ENCODE assay signal across 24 cellular contexts in genomic region chr21:44478124-44478800, GRCh38. TPM values are rescaled to one million over a fixed set of nuclear protein-coding genes. Genes with fewer than 3 reads are reported as not detected.
A peak's percentile ranks its signal among the peaks of the same experiment; 100 is the strongest.
DNase-seq lines count a peak whose midpoint lies in the region; ATAC-seq, FAIRE-seq and TF ChIP-seq lines count a peak whose summit lies in the region.
"Had no signal": no experiment of that assay in that cellular context is flagged by ENCODE, and none has a peak within 500 bp of the region (broad histone marks: within the 10 kb centered on the region; RNA-seq: fewer than 3 reads in every experiment).

No MANE protein-coding gene starts in this region.

- TF ChIP-seq CTCF in HL-60 (IDR thresholded peaks at IDR 0.05; ENCODE audit: insufficient read depth, low read length): no peak
- TF ChIP-seq CTCF in K562 (IDR thresholded peaks at IDR 0.05 in 2 of 3, conservative IDR thresholded peaks at IDR 0.05 in 1 of 3; ENCODE audit: insufficient read depth in 2 of 3, low read depth in 1 of 3, low read length in 3 of 3): no peak

- no peak overlapping the region for H3K4me2 ChIP-seq in K562 (ENCODE audit: insufficient read depth, low read length)
- H3K4me2 ChIP-seq: SK-N-SH had no signal

- CTCF ChIA-PET in K562 (lab: Yijun Ruan, JAX; ENCODE audit: low intra/inter-chr PET ratio): no interaction called here

- peaks cover 8% of the 10 kb centered on the region for H3K36me3 Mint-ChIP-seq in stimulated activated effector memory CD8-positive, alpha-beta T cell treated with anti-CD3 and anti-CD28 coated beads, Interleukin-12 subunit alpha, Interleukin-12 subunit beta, amount 100 ng/mL, for 72 hours
- H3K36me3 Mint-ChIP-seq: CD14-positive monocyte, IgD-negative memory B cell had no signal

- 3% methylated on average over 16 of the region's 16 CpGs for WGBS in K562 (ENCODE audit: insufficient coverage, low coverage, missing lambda C conversion rate)

- TF ChIP-seq POLR2A in K562 (conservative IDR thresholded peaks at IDR 0.05): no peak
- no peak for TF ChIP-seq POLR2A in erythroblast (IDR thresholded peaks at IDR 0.05; ENCODE audit: low read length)

- intact Hi-C loops in K562 (cut with micrococcal nuclease): no loop called here

- no peaks in the 10 kb centered on the region for H3K79me2 ChIP-seq in K562 (ENCODE audit: control insufficient read depth, insufficient read depth, low read length)

- H3K9me1 ChIP-seq in K562 (ENCODE audit: control insufficient read depth, insufficient read depth, low read length): no peaks in the 10 kb centered on the region

- no peaks in the 10 kb centered on the region for H3K27me3 ChIP-seq in HL-60 (ENCODE audit: insufficient read depth, poor library complexity, severe bottlenecking)
- peaks cover 13 to 38% of the 10 kb centered on the region in 2 experiments; a peak in 4 of 5 replicates for H3K27me3 ChIP-seq in K562 (ENCODE audit: control insufficient read depth in 2 of 2, insufficient read depth in 2 of 2, low read length in 2 of 2)
- no peaks in the 10 kb centered on the region for H3K27me3 ChIP-seq in muscle layer of colon (ENCODE audit: control insufficient read depth in 1 of 2, insufficient read depth in 2 of 2, low read length in 2 of 2)

- DNase-seq in HL-60 (ENCODE audit: low read depth in 1 of 2, low spot score in 1 of 2) (peak; percentile 20 to 70), K562 (ENCODE audit: extremely low read depth in 1 of 4, low spot score in 3 of 4) (no peak), erythroblast (lab: John Stamatoyannopoulos, UW) (no peak)
- no peak for DNase-seq in stimulated activated effector memory CD8-positive, alpha-beta T cell treated with anti-CD3 and anti-CD28 coated beads, Interleukin-12 subunit alpha, Interleukin-12 subunit beta, amount 100 ng/mL, for 72 hours (ENCODE audit: low spot score in 2 of 2)
- DNase-seq: ACHN, DMS79, MM.1S, NCI-H1105 treated with DMSO at 0.1 percent for 48 hours, NCI-H187, NCI-H2107, NCI-H510A, NCI-H774, OCI-M1, SHP77 treated with DMSO at 0.1 percent for 48 hours, SK-N-SH had no signal

- no peak for FAIRE-seq in K562 (lab: Jason Lieb, UNC)
- FAIRE-seq: GM12892, GM18507 had no signal

- no peak overlapping the region for H3K4me3 Mint-ChIP-seq in stimulated activated effector memory CD8-positive, alpha-beta T cell treated with anti-CD3 and anti-CD28 coated beads, Interleukin-12 subunit alpha, Interleukin-12 subunit beta, amount 100 ng/mL, for 72 hours
- H3K4me3 Mint-ChIP-seq: CD14-positive monocyte had no signal

- H3K4me1 ChIP-seq in K562 (replicated peaks in 1 of 2; ENCODE audit: control insufficient read depth in 2 of 2, insufficient read depth in 2 of 2, low read length in 2 of 2) (peaks cover 0 to 9% of the 10 kb centered on the region in 2 experiments; a peak in 2 of 5 replicates), muscle layer of colon (ENCODE audit: insufficient read depth, low read length) (peaks cover 18% of the 10 kb centered on the region)

- no TSS peak for BruUV-seq in K562 (replicated peaks; lab: Mats Ljungman, UMichigan)

- no peak for TF ChIP-seq EP300 in K562 (IDR thresholded peaks at IDR 0.05; ENCODE audit: low read length)

- no peaks in the 10 kb centered on the region for H3K9me3 Mint-ChIP-seq in stimulated activated effector memory CD8-positive, alpha-beta T cell treated with anti-CD3 and anti-CD28 coated beads, Interleukin-12 subunit alpha, Interleukin-12 subunit beta, amount 100 ng/mL, for 72 hours
- H3K9me3 Mint-ChIP-seq: CD14-positive monocyte, IgD-negative memory B cell had no signal

- no peak overlapping the region for H2AFZ ChIP-seq in K562 (ENCODE audit: low read depth, low read length)

- H3K27ac Mint-ChIP-seq in stimulated activated effector memory CD8-positive, alpha-beta T cell treated with anti-CD3 and anti-CD28 coated beads, Interleukin-12 subunit alpha, Interleukin-12 subunit beta, amount 100 ng/mL, for 72 hours: peak overlapping the region; percentile 43
- H3K27ac Mint-ChIP-seq: CD14-positive monocyte, IgD-negative memory B cell had no signal

- TF ChIP-seq RAD21 in K562 (CRISPR knock-in tag; conservative IDR thresholded peaks at IDR 0.05 in 1 of 2, IDR thresholded peaks at IDR 0.05 in 1 of 2): no peak

- POLR2A ChIA-PET in K562 (lab: Yijun Ruan, JAX): interaction anchor here (0.5 to 1.2 kb wide), 2 partner anchors 11 to 281 kb away, joined by 3 to 4 read pairs; no protein-coding TSS in a partner anchor

- no peak for ATAC-seq in K562
- ATAC-seq in stimulated activated effector memory CD8-positive, alpha-beta T cell treated with anti-CD3 and anti-CD28 coated beads, Interleukin-12 subunit alpha, Interleukin-12 subunit beta, amount 100 ng/mL, for 72 hours: no peak
- no peak for ATAC-seq in HG03342 (IDR thresholded peaks at IDR 0.05; ENCODE audit: unreplicated experiment)
- no peak for ATAC-seq in HG02623 (IDR thresholded peaks at IDR 0.05; ENCODE audit: unreplicated experiment)

- H3K4me3 ChIP-seq in HL-60 (replicated peaks; ENCODE audit: insufficient read depth, low read length) (no peak overlapping the region), K562 (no peak overlapping the region), muscle layer of colon (ENCODE audit: low read depth in 1 of 2, low read length in 2 of 2) (no peak overlapping the region)

- H3K36me3 ChIP-seq in K562 (ENCODE audit: control insufficient read depth, insufficient read depth, low read length) (no peaks in the 10 kb centered on the region), muscle layer of colon (ENCODE audit: insufficient read depth, low read length) (no peaks in the 10 kb centered on the region)

- no peaks in the 10 kb centered on the region for H3K9me3 ChIP-seq in K562 (replicated peaks; ENCODE audit: control insufficient read depth, insufficient read depth, low read depth, low read length)
- no peaks in the 10 kb centered on the region for H3K9me3 ChIP-seq in muscle layer of colon (ENCODE audit: low read length)
- H3K9me3 ChIP-seq: SK-N-SH had no signal

- no peak overlapping the region for H3K27ac ChIP-seq in HL-60 (replicated peaks)
- no peak overlapping the region for H3K27ac ChIP-seq in K562 (ENCODE audit: extremely low read depth, low read depth, low read length)
- peak overlapping the region; percentile 54 for H3K27ac ChIP-seq in muscle layer of colon (ENCODE audit: low read depth, low read length)

- H3K9ac ChIP-seq in K562 (ENCODE audit: insufficient read depth in 1 of 2, low read depth in 2 of 2, low read length in 2 of 2) (peak overlapping the region in 1 of 2 experiments; percentile 43; a peak in 1 of 4 replicates), muscle layer of colon (ENCODE audit: low read length) (peak overlapping the region; percentile 32)
- H3K9ac ChIP-seq: SK-N-SH had no signal

- in situ Hi-C loops in K562 (cut with MboI): no loop called here

- peaks cover 17% of the 10 kb centered on the region for H3K4me1 Mint-ChIP-seq in stimulated activated effector memory CD8-positive, alpha-beta T cell treated with anti-CD3 and anti-CD28 coated beads, Interleukin-12 subunit alpha, Interleukin-12 subunit beta, amount 100 ng/mL, for 72 hours
- H3K4me1 Mint-ChIP-seq: CD14-positive monocyte, IgD-negative memory B cell had no signal

- H4K20me1 ChIP-seq in K562 (replicated peaks; ENCODE audit: control insufficient read depth, insufficient read depth, low read length): no peaks in the 10 kb centered on the region

TF ChIP-seq in K562, 482 proteins besides CTCF, POLR2A, EP300 and RAD21:
- TF ChIP-seq, protein P1, sequence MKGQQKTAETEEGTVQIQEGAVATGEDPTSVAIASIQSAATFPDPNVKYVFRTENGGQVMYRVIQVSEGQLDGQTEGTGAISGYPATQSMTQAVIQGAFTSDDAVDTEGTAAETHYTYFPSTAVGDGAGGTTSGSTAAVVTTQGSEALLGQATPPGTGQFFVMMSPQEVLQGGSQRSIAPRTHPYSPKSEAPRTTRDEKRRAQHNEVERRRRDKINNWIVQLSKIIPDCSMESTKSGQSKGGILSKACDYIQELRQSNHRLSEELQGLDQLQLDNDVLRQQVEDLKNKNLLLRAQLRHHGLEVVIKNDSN (CRISPR knock-in tag; IDR thresholded peaks at IDR 0.05): peak; percentile 29; the same call in 1 of the 2 replicates
- no peak for TF ChIP-seq ZNF232 (CRISPR knock-in tag; IDR thresholded peaks at IDR 0.05)

RNA-seq across cellular contexts. Expression of gene LRRC3, which starts 23.0 kb away (rescaled TPM):
- total RNA-seq in K562 (2011; cell fraction: chromatin; rRNA removed; ENCODE audit: low replicate concordance): 0.07 and 0.25 TPM in 2 replicates
- 0.17 and 0.26 TPM in 2 replicates for total RNA-seq in K562 (2011; cell fraction: nucleolus; rRNA removed)
- total RNA-seq in K562 (2011; cell fraction: nucleoplasm; rRNA removed): 0.07 and 0.15 TPM in 2 replicates
- not detected in 2 replicates for total RNA-seq in K562 (2014; rRNA removed)
- not detected in 2 replicates for total RNA-seq in K562 (2014; rRNA removed; fragmentation: Illumina TruSeq; extraction: Trizol)
- not detected in 2 replicates for total RNA-seq in K562 (2015; rRNA removed; fragmentation: Illumina TruSeq; extraction: Trizol)
- total RNA-seq in K562 (2021): 0.04 TPM in 2 replicates
- 0.03 and 0.04 TPM in 2 replicates for polyA plus RNA-seq in K562 (2011; rRNA removed)
- polyA plus RNA-seq in K562 (2011; cell fraction: cytosol; rRNA removed): 0.04 and 0.07 TPM in 2 replicates
- polyA plus RNA-seq in K562 (2011; cell fraction: nucleus; rRNA removed): 0.03 and 0.04 TPM in 2 replicates
- 0.03 and 0.04 TPM in 2 replicates for polyA plus RNA-seq in K562 (2012)
- polyA plus RNA-seq in K562 (2014; fragmentation: Illumina TruSeq; extraction: Trizol): not detected in 2 replicates
- not detected for polyA plus RNA-seq in K562 (2014; fragmentation: Nextera tagmentation; extraction: Ambion mirVana)
- polyA plus RNA-seq in K562 (2014; rRNA removed): 0.03 TPM in 1 of 2 replicates, not detected in the other
- 0.07 TPM in 1 of 2 replicates, not detected in the other for polyA minus RNA-seq in K562 (2011; rRNA and poly(A)+ RNA removed)
- not detected in 2 replicates for polyA minus RNA-seq in K562 (2011; cell fraction: cytosol; rRNA and poly(A)+ RNA removed)
- polyA minus RNA-seq in K562 (2011; cell fraction: nucleus; rRNA and poly(A)+ RNA removed): under 0.01 and 0.13 TPM in 2 replicates
- total RNA-seq: HT1080, LHCN-M2 had no signal

Comparison
In these comparisons a context has a peak if more than half of its experiments do, and no peak if none do; other contexts are left out.
1. DNase-seq: peak in HL-60 (2 of 2); none in K562 (0 of 4), stimulated activated effector memory CD8-positive, alpha-beta T cell treated with anti-CD3 and anti-CD28 coated beads, Interleukin-12 subunit alpha, Interleukin-12 subunit beta, amount 100 ng/mL, for 72 hours (0 of 2) and erythroblast (0 of 2).